Comparison of ENCODE assay signal across 28 cellular contexts in genomic region chr4:27931584-27931983, GRCh38.
"Had no signal": no experiment of that assay in that cellular context is flagged by ENCODE, and none has a peak within 500 bp of the region (broad histone marks: within the 10 kb centered on the region; RNA-seq: fewer than 3 reads in every experiment).

No MANE protein-coding gene starts in this region.

- H3K36me3 Mint-ChIP-seq: stimulated activated effector memory CD8-positive, alpha-beta T cell treated with anti-CD3 and anti-CD28 coated beads, Interleukin-12 subunit alpha, Interleukin-12 subunit beta, amount 100 ng/mL, for 72 hours; stimulated activated memory B cell treated with anti-CD40 and anti-IgM and Interleukin-4, amounts not matched to agents 10 μg/mL and 1 μg/mL and 100 μg/mL, for 72 hours; stimulated activated naive B cell treated with anti-CD40 and anti-IgM and Interleukin-4, amounts not matched to agents 10 μg/mL and 1 μg/mL and 100 μg/mL, for 72 hours; type B pancreatic cell had no signal

- H3K4me3 Mint-ChIP-seq: stimulated activated effector memory CD8-positive, alpha-beta T cell treated with anti-CD3 and anti-CD28 coated beads, Interleukin-12 subunit alpha, Interleukin-12 subunit beta, amount 100 ng/mL, for 72 hours; stimulated activated memory B cell treated with anti-CD40 and anti-IgM and Interleukin-4, amounts not matched to agents 10 μg/mL and 1 μg/mL and 100 μg/mL, for 72 hours; stimulated activated naive B cell treated with anti-CD40 and anti-IgM and Interleukin-4, amounts not matched to agents 10 μg/mL and 1 μg/mL and 100 μg/mL, for 72 hours; stimulated activated naive CD8-positive, alpha-beta T cell treated with anti-CD3 and anti-CD28 coated beads, Interleukin-15, amount 100 ng/mL, for 72 hours; stimulated activated naive CD8-positive, alpha-beta T cell treated with anti-CD3 and anti-CD28 coated beads, Interleukin-15, Interleukin-2, amounts not matched to agents 100 ng/mL and 50 ng/mL, for 24 hours; type B pancreatic cell had no signal

- H3K36me3 ChIP-seq: stomach, suprapubic skin, thoracic aorta, thyroid gland, tibial artery, tibial nerve, transverse colon, upper lobe of left lung, upper lobe of right lung, uterus, vagina had no signal

- ATAC-seq: stimulated activated effector memory CD8-positive, alpha-beta T cell treated with anti-CD3 and anti-CD28 coated beads, Interleukin-12 subunit alpha, Interleukin-12 subunit beta, amount 100 ng/mL, for 72 hours; stimulated activated memory B cell treated with anti-CD40 and anti-IgM and Interleukin-4, amounts not matched to agents 10 μg/mL and 1 μg/mL and 100 μg/mL, for 72 hours; stimulated activated naive B cell treated with anti-CD40 and anti-IgM and Interleukin-4, amounts not matched to agents 10 μg/mL and 1 μg/mL and 100 μg/mL, for 72 hours; stimulated activated naive CD8-positive, alpha-beta T cell treated with anti-CD3 and anti-CD28 coated beads, Interleukin-15, amount 100 ng/mL, for 72 hours; stimulated activated naive CD8-positive, alpha-beta T cell treated with anti-CD3 and anti-CD28 coated beads, Interleukin-15, Interleukin-2, amounts not matched to agents 100 U/mL and 50 U/mL, for 24 hours; upper lobe of right lung had no signal

- DNase-seq: stimulated activated CD4-positive, alpha-beta T cell treated with anti-CD3 and anti-CD28 coated beads, Interleukin-2, amount 100 ng/mL, for 48 hours; stimulated activated CD4-positive, alpha-beta T cell treated with anti-CD3 and anti-CD28 coated beads, Interleukin-4, amount 100 ng/mL, for 1 hour; stimulated activated CD4-positive, alpha-beta T cell treated with anti-CD3 and anti-CD28 coated beads, Interleukin-4, amount 100 ng/mL, for 24 hours; stimulated activated CD4-positive, alpha-beta T cell treated with anti-CD3 and anti-CD28 coated beads, Interleukin-4, amount 100 ng/mL, for 4 hours; stimulated activated CD8-positive, alpha-beta memory T cell treated with anti-CD3 and anti-CD28 coated beads, Interleukin-4, amount 100 ng/mL, for 48 hours; stimulated activated naive B cell treated with anti-CD40 and anti-IgM and Interleukin-4, amounts not matched to agents 10 μg/mL and 1 μg/mL and 100 μg/mL, for 72 hours; stimulated activated naive CD4-positive, alpha-beta T cell; stimulated activated naive CD4-positive, alpha-beta T cell treated with Interleukin-2 at 50 U/mL for 16 hours; stimulated activated naive CD8-positive, alpha-beta T cell treated with anti-CD3 and anti-CD28 coated beads, Interleukin-15, amount 100 ng/mL, for 72 hours; stimulated activated naive CD8-positive, alpha-beta T cell treated with anti-CD3 and anti-CD28 coated beads, Interleukin-15, Interleukin-2, amounts not matched to agents 100 U/mL and 50 U/mL, for 24 hours; stomach; substantia nigra; testis; thyroid gland; tibial artery; transverse colon; trophoblast cell; upper lobe of left lung; upper lobe of right lung; uterus had no signal

- H3K4me1 Mint-ChIP-seq: stimulated activated effector memory CD8-positive, alpha-beta T cell treated with anti-CD3 and anti-CD28 coated beads, Interleukin-12 subunit alpha, Interleukin-12 subunit beta, amount 100 ng/mL, for 72 hours; stimulated activated memory B cell treated with anti-CD40 and anti-IgM and Interleukin-4, amounts not matched to agents 10 μg/mL and 1 μg/mL and 100 μg/mL, for 72 hours; stimulated activated naive B cell treated with anti-CD40 and anti-IgM and Interleukin-4, amounts not matched to agents 10 μg/mL and 1 μg/mL and 100 μg/mL, for 72 hours; stimulated activated naive CD8-positive, alpha-beta T cell treated with anti-CD3 and anti-CD28 coated beads, Interleukin-15, amount 100 ng/mL, for 72 hours had no signal

- H3K27ac ChIP-seq: stomach, suprapubic skin, testis, thoracic aorta, thyroid gland, tibial artery, tibial nerve, transverse colon, upper lobe of left lung, upper lobe of right lung, uterus, vagina had no signal

- H3K9me3 ChIP-seq: stomach, suprapubic skin, testis, thoracic aorta, thyroid gland, tibial artery, tibial nerve, transverse colon, upper lobe of left lung, upper lobe of right lung, uterus, vagina had no signal

- H3K27ac Mint-ChIP-seq: stimulated activated effector memory CD8-positive, alpha-beta T cell treated with anti-CD3 and anti-CD28 coated beads, Interleukin-12 subunit alpha, Interleukin-12 subunit beta, amount 100 ng/mL, for 72 hours; stimulated activated memory B cell treated with anti-CD40 and anti-IgM and Interleukin-4, amounts not matched to agents 10 μg/mL and 1 μg/mL and 100 μg/mL, for 72 hours; stimulated activated naive B cell treated with anti-CD40 and anti-IgM and Interleukin-4, amounts not matched to agents 10 μg/mL and 1 μg/mL and 100 μg/mL, for 72 hours; stimulated activated naive CD8-positive, alpha-beta T cell treated with anti-CD3 and anti-CD28 coated beads, Interleukin-15, amount 100 ng/mL, for 72 hours; stimulated activated naive CD8-positive, alpha-beta T cell treated with anti-CD3 and anti-CD28 coated beads, Interleukin-15, Interleukin-2, amounts not matched to agents 100 ng/mL and 50 ng/mL, for 24 hours; type B pancreatic cell had no signal

- H3K9me3 Mint-ChIP-seq: type B pancreatic cell had no signal

- H3K27me3 ChIP-seq: stomach, suprapubic skin, testis, thyroid gland, tibial artery, tibial nerve, transverse colon, upper lobe of left lung, upper lobe of right lung, uterus, vagina had no signal

- H3K27me3 Mint-ChIP-seq: stimulated activated memory B cell treated with anti-CD40 and anti-IgM and Interleukin-4, amounts not matched to agents 10 μg/mL and 1 μg/mL and 100 μg/mL, for 72 hours; stimulated activated naive B cell treated with anti-CD40 and anti-IgM and Interleukin-4, amounts not matched to agents 10 μg/mL and 1 μg/mL and 100 μg/mL, for 72 hours; stimulated activated naive CD8-positive, alpha-beta T cell treated with anti-CD3 and anti-CD28 coated beads, Interleukin-15, amount 100 ng/mL, for 72 hours; stimulated activated naive CD8-positive, alpha-beta T cell treated with anti-CD3 and anti-CD28 coated beads, Interleukin-15, Interleukin-2, amounts not matched to agents 100 ng/mL and 50 ng/mL, for 24 hours; type B pancreatic cell had no signal

- H3K4me3 ChIP-seq: stomach, suprapubic skin, testis, thoracic aorta, thyroid gland, tibial artery, tibial nerve, transverse colon, upper lobe of left lung, upper lobe of right lung, uterus, vagina had no signal
